ENCODE assay signal across 16 cellular contexts in the genomic region with DNA sequence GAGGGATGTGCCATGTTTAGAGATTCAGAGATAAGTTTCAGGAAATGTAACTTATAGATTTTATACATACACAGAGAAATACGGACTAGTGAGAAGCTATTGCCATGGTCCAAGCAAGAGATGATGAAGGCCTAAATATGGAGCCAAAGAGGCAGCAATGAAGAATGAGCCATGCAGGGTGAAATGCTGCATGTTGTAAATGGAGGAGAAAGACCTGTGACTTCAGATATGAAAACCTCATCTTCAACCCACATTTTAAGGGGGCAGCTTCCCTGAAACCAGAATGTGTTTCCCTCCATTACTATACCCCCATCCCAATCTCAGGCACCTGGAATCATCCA. TPM values are rescaled to one million over a fixed set of nuclear protein-coding genes. Genes with fewer than 3 reads are reported as not detected.
DNase-seq lines count a peak whose midpoint lies in the region; ATAC-seq lines count a peak whose summit lies in the region.
"Had no signal": no experiment of that assay in that cellular context is flagged by ENCODE, and none has a peak within 500 bp of the region (broad histone marks: within the 10 kb centered on the region; RNA-seq: fewer than 3 reads in every experiment).

No MANE protein-coding gene starts in this region.

- ATAC-seq in sciatic nerve, result no peak
- ATAC-seq: CD8-positive, alpha-beta T cell; GM12878 had no signal

- intact Hi-C loops in sciatic nerve (cut with DNase I), result no loop called here

- DNase-seq in Daoy (ENCODE audit: low read depth), result peak; percentile 59
- DNase-seq in RPMI7951 (ENCODE audit: low read depth), result peak; percentile 48
- DNase-seq in NCI-H2107 (lab: John Stamatoyannopoulos, UW), result no peak
- DNase-seq in NOMO-1 (lab: John Stamatoyannopoulos, UW; ENCODE audit: unreplicated experiment in 2 of 2), result no peak
- DNase-seq in sciatic nerve (ENCODE audit: low spot score), result no peak
- DNase-seq: AML-193; Caco-2; Calu3; CD4-positive, alpha-beta T cell; CD8-positive, alpha-beta T cell; DMS79 treated with DMSO at 0.1 percent for 48 hours; GDM1 had no signal

RNA-seq across cellular contexts. Expression of gene CCL2, which starts 2.9 kb away (rescaled TPM):
- total RNA-seq in Daoy (2014; rRNA removed; shearing (Covaris generic)), result 1,648 and 1,969 TPM in 2 replicates
- total RNA-seq in RPMI7951 (2014; rRNA removed; shearing (Covaris generic)), result 300 and 392 TPM in 2 replicates
- 219 TPM for total RNA-seq in sciatic nerve
- total RNA-seq: Caco-2; CD4-positive, alpha-beta T cell; CD8-positive, alpha-beta T cell; G401; GM12878 had no signal

RNA-seq across cellular contexts. Expression of gene CCL7, which starts 12.1 kb away (rescaled TPM):
- total RNA-seq in Daoy (2014; rRNA removed; shearing (Covaris generic)), result 0.21 and 1.5 TPM in 2 replicates
- 0.68 TPM in 1 of 2 replicates, not detected in the other for total RNA-seq in RPMI7951 (2014; rRNA removed; shearing (Covaris generic))
- total RNA-seq in sciatic nerve, result 1.6 TPM
- total RNA-seq: A673; B cell; Caco-2; Calu3; CD4-positive, alpha-beta T cell; CD8-positive, alpha-beta T cell; G401; GM12878 had no signal

RNA-seq across cellular contexts. Expression of gene CCL11, which starts 27.6 kb away (rescaled TPM):
- total RNA-seq in Daoy (2014; rRNA removed; shearing (Covaris generic)), result not detected in 2 replicates
- not detected in 2 replicates for total RNA-seq in RPMI7951 (2014; rRNA removed; shearing (Covaris generic))
- total RNA-seq in sciatic nerve, result 0.67 TPM
- total RNA-seq: A673; B cell; Caco-2; Calu3; CD4-positive, alpha-beta T cell; CD8-positive, alpha-beta T cell; G401; GM12878 had no signal

Comparison
In these comparisons a context has a peak if more than half of its experiments do, and no peak if none do; other contexts are left out.
1. DNase-seq: peak in Daoy (single experiment) and RPMI7951 (single experiment); none in NCI-H2107 (single experiment), NOMO-1 (0 of 2) and sciatic nerve (single experiment).